In genomic region chr15:60299452-60300047, GRCh38 we compare ENCODE assay signal across 8 cellular contexts.
A peak's percentile ranks its signal among the peaks of the same experiment; 100 is the strongest.
DNase-seq lines count a peak whose midpoint lies in the region; ATAC-seq and TF ChIP-seq lines count a peak whose summit lies in the region.

No MANE protein-coding gene starts in this region.

- no peak overlapping the region for H2BK120ac ChIP-seq in neuronal stem cell (ENCODE audit: low read depth, low read length)

- in situ Hi-C loops in G401 (cut with HindIII; ENCODE audit: low sequenced_read_pairs), result no loop called here

- H3K4me1 ChIP-seq in colonic mucosa (no peaks in the 10 kb centered on the region), neuronal stem cell (ENCODE audit: control insufficient read depth in 2 of 2, insufficient read depth in 1 of 2, low read depth in 1 of 2, low read length in 2 of 2) (no peaks in the 10 kb centered on the region)

- H3K27ac ChIP-seq in colonic mucosa (no peak overlapping the region), neuronal stem cell (replicated peaks; ENCODE audit: low read length) (no peak overlapping the region)

- H3K27me3 ChIP-seq in colonic mucosa (no peaks in the 10 kb centered on the region), neuronal stem cell (ENCODE audit: control insufficient read depth in 3 of 3, insufficient read depth in 3 of 3, low read depth in 1 of 3, low read length in 3 of 3) (no peaks in the 10 kb centered on the region)

- H3K36me3 ChIP-seq in colonic mucosa (no peaks in the 10 kb centered on the region), neuronal stem cell (replicated peaks in 1 of 2; ENCODE audit: control insufficient read depth in 2 of 2, insufficient read depth in 2 of 2, low read length in 2 of 2) (no peaks in the 10 kb centered on the region)

- H4K8ac ChIP-seq in neuronal stem cell (ENCODE audit: low read depth, low read length), result no peak overlapping the region

- peak overlapping the region; percentile 28 for H2AFZ ChIP-seq in neuronal stem cell (ENCODE audit: low read length)

- WGBS in neuronal stem cell (ENCODE audit: extremely low coverage in 2 of 2, insufficient read length in 2 of 2, insufficient replicate concordance in 1 of 2), 2 donors, result no CpG with 5 or more reads among the region's 18 CpGs

- H3K14ac ChIP-seq in neuronal stem cell (ENCODE audit: low read length), result no peak overlapping the region

- peak; percentile 34 for DNase-seq in G401 (ENCODE audit: low spot score)
- DNase-seq in NCI-H2227 treated with DMSO at 0.1 percent for 48 hours (lab: John Stamatoyannopoulos, UW), result peak; percentile 79
- peak; percentile 26 for DNase-seq in colonic mucosa
- DNase-seq in neuronal stem cell (ENCODE audit: low spot score), result no peak
- DNase-seq in stimulated activated CD4-positive, alpha-beta T cell treated with anti-CD3 and anti-CD28 coated beads, Interleukin-12 subunit alpha, Interleukin-12 subunit beta, amount 100 ng/mL, for 4 hours, result no peak
- no peak for DNase-seq in HuH-7.5 (ENCODE audit: low spot score)
- DNase-seq in activated gamma-delta T cell (lab: John Stamatoyannopoulos, UW), result no peak

- H3K9me3 ChIP-seq in colonic mucosa, result no peaks in the 10 kb centered on the region
- H3K9me3 ChIP-seq in neuronal stem cell (replicated peaks in 1 of 2; ENCODE audit: control insufficient read depth in 2 of 2, insufficient read depth in 1 of 2, low read depth in 1 of 2, low read length in 2 of 2), result peaks cover 0 to 4% of the 10 kb centered on the region in 2 donors

- intact Hi-C loops in colonic mucosa (cut with DNase I), result no loop called here

- ATAC-seq in HG02763 (IDR thresholded peaks at IDR 0.05; ENCODE audit: unreplicated experiment), result no peak

- no peak for TF ChIP-seq CTCF in colonic mucosa (IDR thresholded peaks at IDR 0.05)

- H3K23ac ChIP-seq in neuronal stem cell (ENCODE audit: low read depth, low read length, poor library complexity), result no peak overlapping the region

- no peak overlapping the region for H3K4ac ChIP-seq in neuronal stem cell (ENCODE audit: low read length)

- H3K9ac ChIP-seq in colonic mucosa (ENCODE audit: low read depth in 2 of 2, low read length in 2 of 2) (no peak overlapping the region), neuronal stem cell (ENCODE audit: low read depth, low read length, poor library complexity) (no peak overlapping the region)

- H3K18ac ChIP-seq in neuronal stem cell (ENCODE audit: low read length), result no peak overlapping the region

- H3K4me2 ChIP-seq in neuronal stem cell (ENCODE audit: insufficient read depth, low read length, poor library complexity, severe bottlenecking), result no peak overlapping the region

- no peak overlapping the region for H4K91ac ChIP-seq in neuronal stem cell (ENCODE audit: low read depth, low read length, poor library complexity)

- no peak overlapping the region for H2BK12ac ChIP-seq in neuronal stem cell (ENCODE audit: low read length)

- H2BK5ac ChIP-seq in neuronal stem cell (ENCODE audit: low read length), result no peak overlapping the region

- no peak overlapping the region for H2AK5ac ChIP-seq in neuronal stem cell (ENCODE audit: low read depth, low read length)

- H2BK15ac ChIP-seq in neuronal stem cell (ENCODE audit: low read length), result no peak overlapping the region

- H3K4me3 ChIP-seq in colonic mucosa (no peak overlapping the region), neuronal stem cell (ENCODE audit: low read length in 2 of 2) (no peak overlapping the region)

- H3K79me1 ChIP-seq in neuronal stem cell (ENCODE audit: low read depth, low read length), result no peaks in the 10 kb centered on the region

Comparison
In these comparisons a context has a peak if more than half of its experiments do, and no peak if none do; other contexts are left out.
1. DNase-seq: peak in G401 (single experiment), NCI-H2227 treated with DMSO at 0.1 percent for 48 hours (single experiment) and colonic mucosa (single experiment); none in neuronal stem cell (single experiment), stimulated activated CD4-positive, alpha-beta T cell treated with anti-CD3 and anti-CD28 coated beads, Interleukin-12 subunit alpha, Interleukin-12 subunit beta, amount 100 ng/mL, for 4 hours (single experiment), HuH-7.5 (single experiment) and activated gamma-delta T cell (single experiment).